ENCODE assay signal across 12 cellular contexts in the genomic region with DNA sequence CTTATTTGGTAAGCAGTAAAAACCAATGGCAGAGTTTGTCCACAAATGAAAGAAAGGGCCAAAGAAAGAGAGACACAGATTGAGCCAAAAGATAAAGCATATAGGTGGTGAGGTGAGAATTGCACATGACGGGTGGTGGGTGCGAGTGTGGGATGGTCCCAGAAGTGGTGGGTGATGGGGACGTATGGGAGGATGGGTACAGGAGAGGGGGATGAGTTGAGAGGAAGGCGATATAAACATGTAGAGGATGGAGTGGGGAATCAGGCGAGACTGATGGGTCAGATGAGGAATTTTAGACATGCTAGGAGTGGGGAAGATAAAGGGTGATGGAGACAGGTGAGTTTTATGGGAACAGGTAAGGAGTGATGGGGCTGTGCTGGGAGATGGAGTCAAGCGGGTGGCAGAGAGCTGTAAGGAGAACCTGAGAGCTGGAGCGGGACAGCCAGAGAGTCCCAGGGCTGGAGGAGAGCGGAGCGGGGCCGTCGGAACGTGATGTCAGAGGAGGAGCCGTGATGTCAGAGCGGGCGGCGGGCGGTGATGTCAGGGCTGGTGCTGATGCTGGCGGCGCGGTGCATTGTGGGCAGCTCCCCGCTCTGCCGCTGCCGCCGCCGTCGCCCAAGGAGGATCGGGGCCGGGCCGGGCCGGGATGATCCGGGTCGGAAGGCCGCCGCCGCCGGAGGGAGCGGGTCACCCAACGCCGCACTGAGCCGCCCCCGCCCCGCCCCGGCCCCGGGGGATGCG. TPM values are rescaled to one million over a fixed set of nuclear protein-coding genes. Genes with fewer than 3 reads are reported as not detected.
DNase-seq lines count a peak whose midpoint lies in the region; ATAC-seq lines count a peak whose summit lies in the region.
"Had no signal": no experiment of that assay in that cellular context is flagged by ENCODE, and none has a peak within 500 bp of the region (broad histone marks: within the 10 kb centered on the region; RNA-seq: fewer than 3 reads in every experiment).

A gene (plus strand): TSS at position 574 of the 741 bp plus-strand sequence. CDS start 3,180 bp downstream, outside the sequence.

- peaks cover 22% of the 10 kb centered on the region for H3K27me3 Mint-ChIP-seq in activated naive CD8-positive, alpha-beta T cell treated with anti-CD3 and anti-CD28 coated beads, Interleukin-2, amount 10 ng/mL, durations not matched to agents 7 days and 5 days

- POLR2A ChIA-PET in activated naive CD8-positive, alpha-beta T cell treated with anti-CD3 and anti-CD28 coated beads, Interleukin-2, amount 10 ng/mL, durations not matched to agents 7 days and 5 days (lab: Charles Lee): interaction anchor here (0.7 kb wide), 1 partner anchor 22 kb away, joined by 4 read pairs; no protein-coding TSS in a partner anchor

- H3K4me3 ChIP-seq in aorta (ENCODE audit: low read length in 2 of 2): no peak within 1 kb of the TSS
- H3K4me3 ChIP-seq: transverse colon had no signal

- H3K27me3 ChIP-seq in aorta (ENCODE audit: control insufficient read depth in 1 of 2, insufficient read depth in 2 of 2, low read length in 1 of 2): no peaks in the 10 kb centered on the region

- in situ Hi-C loops in G401 (cut with HindIII; ENCODE audit: low sequenced_read_pairs): no loop called here

- no peaks in the 10 kb centered on the region for H3K4me1 ChIP-seq in aorta (ENCODE audit: control insufficient read depth in 1 of 2, insufficient read depth in 2 of 2, low read length in 2 of 2)

- intact Hi-C loops in aorta (cut with DNase I): no loop called here

- 9 to 51% methylated on average over 6 to 45 of the region's 45 CpGs for WGBS in aorta, 2 donors

- no peaks in the 10 kb centered on the region for H3K9me3 ChIP-seq in aorta (ENCODE audit: control insufficient read depth, low read length)

- no peak within 1 kb of the TSS for H3K4me3 Mint-ChIP-seq in activated naive CD8-positive, alpha-beta T cell treated with anti-CD3 and anti-CD28 coated beads, Interleukin-2, amount 10 ng/mL, durations not matched to agents 7 days and 5 days

- peaks cover 3% of the 10 kb centered on the region for H3K36me3 Mint-ChIP-seq in activated naive CD8-positive, alpha-beta T cell treated with anti-CD3 and anti-CD28 coated beads, Interleukin-2, amount 10 ng/mL, durations not matched to agents 7 days and 5 days

- no peak within 1 kb of the TSS for H3K27ac Mint-ChIP-seq in activated naive CD8-positive, alpha-beta T cell treated with anti-CD3 and anti-CD28 coated beads, Interleukin-2, amount 10 ng/mL, durations not matched to agents 7 days and 5 days
- H3K27ac Mint-ChIP-seq: naive B cell had no signal

- no peak within 1 kb of the TSS for H3K27ac ChIP-seq in aorta (ENCODE audit: low read depth in 1 of 2, low read length in 2 of 2)
- H3K27ac ChIP-seq: transverse colon had no signal

- no peaks in the 10 kb centered on the region for H3K36me3 ChIP-seq in aorta (ENCODE audit: control insufficient read depth in 1 of 2, insufficient read depth in 2 of 2, low read length in 1 of 2)
- H3K36me3 ChIP-seq: transverse colon had no signal

- peaks cover 9% of the 10 kb centered on the region for H3K4me1 Mint-ChIP-seq in activated naive CD8-positive, alpha-beta T cell treated with anti-CD3 and anti-CD28 coated beads, Interleukin-2, amount 10 ng/mL, durations not matched to agents 7 days and 5 days

- peaks cover 6% of the 10 kb centered on the region for H3K9me3 Mint-ChIP-seq in activated naive CD8-positive, alpha-beta T cell treated with anti-CD3 and anti-CD28 coated beads, Interleukin-2, amount 10 ng/mL, durations not matched to agents 7 days and 5 days

- DNase-seq in G401 (ENCODE audit: low spot score) (peak; percentile 77), NCI-H1417 treated with DMSO at 0.1 percent for 48 hours (lab: John Stamatoyannopoulos, UW) (peak; percentile 6), middle frontal gyrus (ENCODE audit: extremely low spot score, low spot score) (peak; percentile 38), NCI-H524 (lab: John Stamatoyannopoulos, UW) (no peak), CD1c-positive myeloid dendritic cell (ENCODE audit: extremely low spot score) (no peak), aorta (no peak)
- DNase-seq in activated naive CD8-positive, alpha-beta T cell treated with anti-CD3 and anti-CD28 coated beads, Interleukin-2, amount 10 ng/mL, durations not matched to agents 7 days and 5 days: peak; percentile 50
- DNase-seq: Karpas-422; naive B cell; stimulated activated CD4-positive, alpha-beta T cell treated with anti-CD3 and anti-CD28 coated beads, Interleukin-4, amount 100 ng/mL, for 24 hours; transverse colon had no signal

- ATAC-seq in activated naive CD8-positive, alpha-beta T cell treated with anti-CD3 and anti-CD28 coated beads, Interleukin-2, amount 10 ng/mL, durations not matched to agents 7 days and 5 days (ENCODE audit: low read depth): no peak
- no peak for ATAC-seq in aorta (ENCODE audit: low FRiP score)

RNA-seq across cellular contexts. Expression of the gene that starts here (rescaled TPM):
- total RNA-seq in G401 (2014; rRNA removed; shearing (Covaris generic)): not detected in 2 replicates
- not detected for total RNA-seq in activated naive CD8-positive, alpha-beta T cell treated with anti-CD3 and anti-CD28 coated beads, Interleukin-2, amount 10 ng/mL, durations not matched to agents 7 days and 5 days
- total RNA-seq in aorta: under 1 TPM in 1 of 2 donors, not detected in 1; 0.12 TPM
- polyA plus RNA-seq in aorta: not detected
- total RNA-seq: RPMI7951 had no signal

Comparison
In these comparisons a context has a peak if more than half of its experiments do, and no peak if none do; other contexts are left out.
1. Peak in DNase-seq in G401; RNA of the gene not detected or under 1 TPM.
2. Peak in DNase-seq in activated naive CD8-positive, alpha-beta T cell treated with anti-CD3 and anti-CD28 coated beads, Interleukin-2, amount 10 ng/mL, durations not matched to agents 7 days and 5 days; RNA of the gene not detected or under 1 TPM.
3. DNase-seq: peak in NCI-H1417 treated with DMSO at 0.1 percent for 48 hours (single experiment) and middle frontal gyrus (single experiment); none in NCI-H524 (0 of 2), CD1c-positive myeloid dendritic cell (single experiment) and aorta (0 of 2).